In genomic region chr1:19074902-19075721, GRCh38 we compare ENCODE assay signal across 10 cellular contexts.
DNase-seq lines count a peak whose midpoint lies in the region; ATAC-seq and TF ChIP-seq lines count a peak whose summit lies in the region.
"Had no signal": no experiment of that assay in that cellular context is flagged by ENCODE, and none has a peak within 500 bp of the region (broad histone marks: within the 10 kb centered on the region; RNA-seq: fewer than 3 reads in every experiment).

No MANE protein-coding gene starts in this region.

- H3K27me3 ChIP-seq in suprapubic skin (no peaks in the 10 kb centered on the region), spleen (replicated peaks in 1 of 7) (no peaks in the 10 kb centered on the region)

- H3K4me3 ChIP-seq in suprapubic skin (no peak overlapping the region), spleen (no peak overlapping the region)

- TF ChIP-seq POLR2A in suprapubic skin (IDR thresholded peaks at IDR 0.05) (no peak), spleen (IDR thresholded peaks at IDR 0.05) (no peak)

- H3K27me3 Mint-ChIP-seq in activated CD4-positive, alpha-beta T cell treated with anti-CD3 and anti-CD28 coated beads, Interleukin-2, amount 10 ng/mL, durations not matched to agents 24 days and 14 days: no peaks in the 10 kb centered on the region
- H3K27me3 Mint-ChIP-seq in activated naive CD8-positive, alpha-beta T cell treated with anti-CD3 and anti-CD28 coated beads, Interleukin-2, amount 10 ng/mL, durations not matched to agents 7 days and 5 days: peaks cover 10% of the 10 kb centered on the region

- H3K36me3 ChIP-seq in suprapubic skin (peaks cover 53% of the 10 kb centered on the region), spleen (peaks cover 12 to 84% (median 74%) of the 10 kb centered on the region in 6 donors)

- H3K36me3 Mint-ChIP-seq in activated CD4-positive, alpha-beta T cell treated with anti-CD3 and anti-CD28 coated beads, Interleukin-2, amount 10 ng/mL, durations not matched to agents 24 days and 14 days (ENCODE audit: low read depth): peaks cover 71% of the 10 kb centered on the region
- H3K36me3 Mint-ChIP-seq in activated naive CD8-positive, alpha-beta T cell treated with anti-CD3 and anti-CD28 coated beads, Interleukin-2, amount 10 ng/mL, durations not matched to agents 7 days and 5 days: peaks cover 47% of the 10 kb centered on the region

- H3K4me1 Mint-ChIP-seq in activated CD4-positive, alpha-beta T cell treated with anti-CD3 and anti-CD28 coated beads, Interleukin-2, amount 10 ng/mL, durations not matched to agents 24 days and 14 days: peaks cover 30% of the 10 kb centered on the region
- peaks cover 27% of the 10 kb centered on the region for H3K4me1 Mint-ChIP-seq in activated naive CD8-positive, alpha-beta T cell treated with anti-CD3 and anti-CD28 coated beads, Interleukin-2, amount 10 ng/mL, durations not matched to agents 7 days and 5 days

- TF ChIP-seq EP300 in suprapubic skin (IDR thresholded peaks at IDR 0.05): no peak

- ATAC-seq in activated naive CD8-positive, alpha-beta T cell treated with anti-CD3 and anti-CD28 coated beads, Interleukin-2, amount 10 ng/mL, durations not matched to agents 7 days and 5 days (ENCODE audit: low read depth): peak; percentile 36
- peak; percentile 49 for ATAC-seq in left lobe of liver
- ATAC-seq: Panc1 had no signal

- no peaks in the 10 kb centered on the region for H3K9me3 ChIP-seq in suprapubic skin
- no peaks in the 10 kb centered on the region for H3K9me3 ChIP-seq in spleen

- H3K27ac Mint-ChIP-seq in activated CD4-positive, alpha-beta T cell treated with anti-CD3 and anti-CD28 coated beads, Interleukin-2, amount 10 ng/mL, durations not matched to agents 24 days and 14 days: peak overlapping the region; percentile 72
- H3K27ac Mint-ChIP-seq in activated naive CD8-positive, alpha-beta T cell treated with anti-CD3 and anti-CD28 coated beads, Interleukin-2, amount 10 ng/mL, durations not matched to agents 7 days and 5 days: peak overlapping the region; percentile 65

- DNase-seq in activated CD4-positive, alpha-beta T cell treated with anti-CD3 and anti-CD28 coated beads, Interleukin-2, amount 10 ng/mL, durations not matched to agents 24 days and 14 days: no peak
- no peak for DNase-seq in activated CD4-positive, alpha-beta T cell treated with anti-CD3 and anti-CD28 coated beads for 1 hour
- DNase-seq in activated naive CD8-positive, alpha-beta T cell treated with anti-CD3 and anti-CD28 coated beads, Interleukin-2, amount 10 ng/mL, durations not matched to agents 7 days and 5 days: no peak
- DNase-seq in left lobe of liver (ENCODE audit: low spot score) (peak; percentile 77), suprapubic skin (ENCODE audit: low spot score in 2 of 2) (no peak), spleen (no peak), SK-N-DZ (ENCODE audit: low spot score) (no peak), NCI-H345 (lab: John Stamatoyannopoulos, UW) (no peak)
- DNase-seq: NCI-H1048 had no signal

- POLR2A ChIA-PET in activated naive CD8-positive, alpha-beta T cell treated with anti-CD3 and anti-CD28 coated beads, Interleukin-2, amount 10 ng/mL, durations not matched to agents 7 days and 5 days (lab: Charles Lee): interaction anchor here (0.7 to 2.4 kb wide), 10 partner anchors 12 to 177 kb away, joined by 3 to 10 read pairs (median 4); partner anchors contain the start of genes ALDH4A1 and MRTO4

- TF ChIP-seq CTCF in suprapubic skin (IDR thresholded peaks at IDR 0.05) (no peak), spleen (IDR thresholded peaks at IDR 0.05 in 8 of 11, conservative IDR thresholded peaks at IDR 0.05 in 3 of 11) (no peak)

- peak overlapping the region; percentile 91 for H3K27ac ChIP-seq in suprapubic skin
- H3K27ac ChIP-seq in spleen: peak overlapping the region in 2 of 8 donors; percentile 33 to 62

- 54% methylated on average over 18 of the region's 21 CpGs for WGBS in suprapubic skin
- WGBS in spleen, 5 donors: 82 to 89% (median 87%) methylated on average over 17 to 21 of the region's 21 CpGs

- peak overlapping the region; percentile 59 for H3K4me3 Mint-ChIP-seq in activated CD4-positive, alpha-beta T cell treated with anti-CD3 and anti-CD28 coated beads, Interleukin-2, amount 10 ng/mL, durations not matched to agents 24 days and 14 days
- H3K4me3 Mint-ChIP-seq in activated naive CD8-positive, alpha-beta T cell treated with anti-CD3 and anti-CD28 coated beads, Interleukin-2, amount 10 ng/mL, durations not matched to agents 7 days and 5 days: peak overlapping the region; percentile 53

- intact Hi-C loops in activated CD4-positive, alpha-beta T cell treated with anti-CD3 and anti-CD28 coated beads, Interleukin-2, amount 10 ng/mL, durations not matched to agents 24 days and 14 days (cut with micrococcal nuclease): loop anchor here (2.0 to 5.0 kb wide), 3 partner anchors 122 to 172 kb away; partner anchors contain the start of gene ALDH4A1
- intact Hi-C loops in spleen (cut with DNase I; ENCODE audit: low total_unique reads): no loop called here

- H3K4me1 ChIP-seq in suprapubic skin (peaks cover 75% of the 10 kb centered on the region), spleen (peaks cover 0 to 52% (median 2%) of the 10 kb centered on the region in 6 donors)

- no peaks in the 10 kb centered on the region for H3K9me3 Mint-ChIP-seq in activated CD4-positive, alpha-beta T cell treated with anti-CD3 and anti-CD28 coated beads, Interleukin-2, amount 10 ng/mL, durations not matched to agents 24 days and 14 days
- H3K9me3 Mint-ChIP-seq in activated naive CD8-positive, alpha-beta T cell treated with anti-CD3 and anti-CD28 coated beads, Interleukin-2, amount 10 ng/mL, durations not matched to agents 7 days and 5 days: no peaks in the 10 kb centered on the region
